1 cellular context compared by ENCODE assay signal in the genomic region with DNA sequence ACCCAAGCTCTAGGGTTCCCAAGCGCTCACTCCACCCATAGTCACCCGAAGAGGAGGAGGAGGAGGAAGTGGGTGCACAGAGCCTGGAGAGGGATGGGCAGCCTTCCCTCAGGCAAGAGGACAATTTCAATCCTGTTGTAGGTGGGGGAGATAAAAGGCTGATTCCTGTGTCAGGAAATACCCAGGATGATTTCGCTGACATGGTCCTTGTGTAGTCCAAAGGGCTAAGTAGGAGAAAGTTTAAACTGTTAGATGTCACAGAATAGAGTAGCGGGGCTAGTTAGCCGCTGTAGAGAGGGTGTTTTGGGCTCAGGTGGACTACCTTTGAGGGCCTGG.
TF ChIP-seq lines count a peak whose summit lies in the region.

No MANE protein-coding gene starts in this region.

TF ChIP-seq in HepG2, 621 proteins besides CTCF, POLR2A, EP300 and RAD21 (continued from another document and continues in another):
- TF ChIP-seq, protein P1, sequence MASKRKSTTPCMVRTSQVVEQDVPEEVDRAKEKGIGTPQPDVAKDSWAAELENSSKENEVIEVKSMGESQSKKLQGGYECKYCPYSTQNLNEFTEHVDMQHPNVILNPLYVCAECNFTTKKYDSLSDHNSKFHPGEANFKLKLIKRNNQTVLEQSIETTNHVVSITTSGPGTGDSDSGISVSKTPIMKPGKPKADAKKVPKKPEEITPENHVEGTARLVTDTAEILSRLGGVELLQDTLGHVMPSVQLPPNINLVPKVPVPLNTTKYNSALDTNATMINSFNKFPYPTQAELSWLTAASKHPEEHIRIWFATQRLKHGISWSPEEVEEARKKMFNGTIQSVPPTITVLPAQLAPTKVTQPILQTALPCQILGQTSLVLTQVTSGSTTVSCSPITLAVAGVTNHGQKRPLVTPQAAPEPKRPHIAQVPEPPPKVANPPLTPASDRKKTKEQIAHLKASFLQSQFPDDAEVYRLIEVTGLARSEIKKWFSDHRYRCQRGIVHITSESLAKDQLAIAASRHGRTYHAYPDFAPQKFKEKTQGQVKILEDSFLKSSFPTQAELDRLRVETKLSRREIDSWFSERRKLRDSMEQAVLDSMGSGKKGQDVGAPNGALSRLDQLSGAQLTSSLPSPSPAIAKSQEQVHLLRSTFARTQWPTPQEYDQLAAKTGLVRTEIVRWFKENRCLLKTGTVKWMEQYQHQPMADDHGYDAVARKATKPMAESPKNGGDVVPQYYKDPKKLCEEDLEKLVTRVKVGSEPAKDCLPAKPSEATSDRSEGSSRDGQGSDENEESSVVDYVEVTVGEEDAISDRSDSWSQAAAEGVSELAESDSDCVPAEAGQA (IDR thresholded peaks at IDR 0.05; ENCODE audit: low read depth), result no peak
- TF ChIP-seq, protein P1 (CRISPR knock-in tag; IDR thresholded peaks at IDR 0.05; ENCODE audit: borderline replicate concordance), result no peak
- TF ChIP-seq ASH2L (IDR thresholded peaks at IDR 0.05; ENCODE audit: insufficient read length, low read depth, low read length) (no peak), ZNF776 (CRISPR knock-in tag; IDR thresholded peaks at IDR 0.05) (no peak), HMG20B (CRISPR knock-in tag; conservative IDR thresholded peaks at IDR 0.05) (no peak), TRIM24 (CRISPR knock-in tag; IDR thresholded peaks at IDR 0.05) (no peak), ZNF607 (CRISPR knock-in tag; IDR thresholded peaks at IDR 0.05; ENCODE audit: borderline replicate concordance) (0 out of 2 replicates have a peak, but pooled peaks have one; percentile 31), FOXO1 (CRISPR knock-in tag; IDR thresholded peaks at IDR 0.05) (no peak), GPN1 (CRISPR knock-in tag; IDR thresholded peaks at IDR 0.05; ENCODE audit: borderline replicate concordance) (no peak), XRCC5 (optimal IDR thresholded peaks at IDR 0.05; ENCODE audit: low read length) (no peak), RXRB (CRISPR knock-in tag; IDR thresholded peaks at IDR 0.05; ENCODE audit: borderline replicate concordance) (peak; percentile 72; the same call in 1 of the 2 replicates), ZBTB38 (CRISPR knock-in tag; IDR thresholded peaks at IDR 0.05) (peak; percentile 34; the same call in 1 of the 2 replicates)
- TF ChIP-seq, protein P2, sequence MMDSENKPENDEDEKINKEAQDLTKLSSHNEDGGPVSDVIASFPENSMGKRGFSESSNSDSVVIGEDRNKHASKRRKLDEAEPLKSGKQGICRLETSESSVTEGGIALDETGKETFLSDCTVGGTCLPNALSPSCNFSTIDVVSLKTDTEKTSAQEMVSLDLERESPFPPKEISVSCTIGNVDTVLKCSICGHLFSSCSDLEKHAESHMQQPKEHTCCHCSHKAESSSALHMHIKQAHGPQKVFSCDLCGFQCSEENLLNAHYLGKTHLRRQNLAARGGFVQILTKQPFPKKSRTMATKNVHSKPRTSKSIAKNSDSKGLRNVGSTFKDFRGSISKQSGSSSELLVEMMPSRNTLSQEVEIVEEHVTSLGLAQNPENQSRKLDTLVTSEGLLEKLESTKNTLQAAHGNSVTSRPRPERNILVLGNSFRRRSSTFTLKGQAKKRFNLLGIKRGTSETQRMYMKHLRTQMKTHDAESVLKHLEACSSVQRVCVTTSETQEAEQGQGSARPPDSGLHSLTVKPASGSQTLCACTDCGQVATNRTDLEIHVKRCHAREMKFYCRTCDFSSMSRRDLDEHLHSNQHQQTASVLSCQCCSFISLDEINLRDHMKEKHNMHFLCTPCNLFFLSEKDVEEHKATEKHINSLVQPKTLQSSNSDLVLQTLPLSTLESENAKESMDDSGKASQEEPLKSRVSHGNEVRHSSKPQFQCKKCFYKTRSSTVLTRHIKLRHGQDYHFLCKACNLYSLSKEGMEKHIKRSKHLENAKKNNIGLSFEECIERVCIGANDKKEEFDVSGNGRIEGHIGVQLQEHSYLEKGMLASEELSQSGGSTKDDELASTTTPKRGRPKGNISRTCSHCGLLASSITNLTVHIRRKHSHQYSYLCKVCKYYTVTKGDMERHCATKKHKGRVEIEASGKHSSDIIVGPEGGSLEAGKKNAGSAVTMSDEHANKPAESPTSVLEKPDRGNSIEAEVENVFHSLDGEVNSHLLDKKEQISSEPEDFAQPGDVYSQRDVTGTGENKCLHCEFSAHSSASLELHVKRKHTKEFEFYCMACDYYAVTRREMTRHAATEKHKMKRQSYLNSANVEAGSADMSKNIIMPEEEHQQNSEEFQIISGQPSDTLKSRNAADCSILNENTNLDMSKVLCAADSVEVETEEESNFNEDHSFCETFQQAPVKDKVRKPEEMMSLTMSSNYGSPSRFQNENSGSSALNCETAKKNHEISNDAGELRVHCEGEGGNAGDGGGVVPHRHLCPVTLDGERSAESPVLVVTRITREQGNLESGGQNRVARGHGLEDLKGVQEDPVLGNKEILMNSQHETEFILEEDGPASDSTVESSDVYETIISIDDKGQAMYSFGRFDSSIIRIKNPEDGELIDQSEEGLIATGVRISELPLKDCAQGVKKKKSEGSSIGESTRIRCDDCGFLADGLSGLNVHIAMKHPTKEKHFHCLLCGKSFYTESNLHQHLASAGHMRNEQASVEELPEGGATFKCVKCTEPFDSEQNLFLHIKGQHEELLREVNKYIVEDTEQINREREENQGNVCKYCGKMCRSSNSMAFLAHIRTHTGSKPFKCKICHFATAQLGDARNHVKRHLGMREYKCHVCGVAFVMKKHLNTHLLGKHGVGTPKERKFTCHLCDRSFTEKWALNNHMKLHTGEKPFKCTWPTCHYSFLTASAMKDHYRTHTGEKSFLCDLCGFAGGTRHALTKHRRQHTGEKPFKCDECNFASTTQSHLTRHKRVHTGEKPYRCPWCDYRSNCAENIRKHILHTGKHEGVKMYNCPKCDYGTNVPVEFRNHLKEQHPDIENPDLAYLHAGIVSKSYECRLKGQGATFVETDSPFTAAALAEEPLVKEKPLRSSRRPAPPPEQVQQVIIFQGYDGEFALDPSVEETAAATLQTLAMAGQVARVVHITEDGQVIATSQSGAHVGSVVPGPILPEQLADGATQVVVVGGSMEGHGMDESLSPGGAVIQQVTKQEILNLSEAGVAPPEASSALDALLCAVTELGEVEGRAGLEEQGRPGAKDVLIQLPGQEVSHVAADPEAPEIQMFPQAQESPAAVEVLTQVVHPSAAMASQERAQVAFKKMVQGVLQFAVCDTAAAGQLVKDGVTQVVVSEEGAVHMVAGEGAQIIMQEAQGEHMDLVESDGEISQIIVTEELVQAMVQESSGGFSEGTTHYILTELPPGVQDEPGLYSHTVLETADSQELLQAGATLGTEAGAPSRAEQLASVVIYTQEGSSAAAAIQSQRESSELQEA (CRISPR knock-in tag; IDR thresholded peaks at IDR 0.05; ENCODE audit: not compliant biosample characterization), result no peak
- TF ChIP-seq, protein P3, sequence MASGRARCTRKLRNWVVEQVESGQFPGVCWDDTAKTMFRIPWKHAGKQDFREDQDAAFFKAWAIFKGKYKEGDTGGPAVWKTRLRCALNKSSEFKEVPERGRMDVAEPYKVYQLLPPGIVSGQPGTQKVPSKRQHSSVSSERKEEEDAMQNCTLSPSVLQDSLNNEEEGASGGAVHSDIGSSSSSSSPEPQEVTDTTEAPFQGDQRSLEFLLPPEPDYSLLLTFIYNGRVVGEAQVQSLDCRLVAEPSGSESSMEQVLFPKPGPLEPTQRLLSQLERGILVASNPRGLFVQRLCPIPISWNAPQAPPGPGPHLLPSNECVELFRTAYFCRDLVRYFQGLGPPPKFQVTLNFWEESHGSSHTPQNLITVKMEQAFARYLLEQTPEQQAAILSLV (CRISPR knock-in tag; IDR thresholded peaks at IDR 0.05; ENCODE audit: borderline replicate concordance), result no peak
- TF ChIP-seq, protein P4, sequence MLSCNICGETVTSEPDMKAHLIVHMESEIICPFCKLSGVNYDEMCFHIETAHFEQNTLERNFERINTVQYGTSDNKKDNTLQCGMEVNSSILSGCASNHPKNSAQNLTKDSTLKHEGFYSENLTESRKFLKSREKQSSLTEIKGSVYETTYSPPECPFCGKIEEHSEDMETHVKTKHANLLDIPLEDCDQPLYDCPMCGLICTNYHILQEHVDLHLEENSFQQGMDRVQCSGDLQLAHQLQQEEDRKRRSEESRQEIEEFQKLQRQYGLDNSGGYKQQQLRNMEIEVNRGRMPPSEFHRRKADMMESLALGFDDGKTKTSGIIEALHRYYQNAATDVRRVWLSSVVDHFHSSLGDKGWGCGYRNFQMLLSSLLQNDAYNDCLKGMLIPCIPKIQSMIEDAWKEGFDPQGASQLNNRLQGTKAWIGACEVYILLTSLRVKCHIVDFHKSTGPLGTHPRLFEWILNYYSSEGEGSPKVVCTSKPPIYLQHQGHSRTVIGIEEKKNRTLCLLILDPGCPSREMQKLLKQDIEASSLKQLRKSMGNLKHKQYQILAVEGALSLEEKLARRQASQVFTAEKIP (CRISPR knock-in tag; IDR thresholded peaks at IDR 0.05; ENCODE audit: borderline replicate concordance), result no peak
- TF ChIP-seq, protein P5, sequence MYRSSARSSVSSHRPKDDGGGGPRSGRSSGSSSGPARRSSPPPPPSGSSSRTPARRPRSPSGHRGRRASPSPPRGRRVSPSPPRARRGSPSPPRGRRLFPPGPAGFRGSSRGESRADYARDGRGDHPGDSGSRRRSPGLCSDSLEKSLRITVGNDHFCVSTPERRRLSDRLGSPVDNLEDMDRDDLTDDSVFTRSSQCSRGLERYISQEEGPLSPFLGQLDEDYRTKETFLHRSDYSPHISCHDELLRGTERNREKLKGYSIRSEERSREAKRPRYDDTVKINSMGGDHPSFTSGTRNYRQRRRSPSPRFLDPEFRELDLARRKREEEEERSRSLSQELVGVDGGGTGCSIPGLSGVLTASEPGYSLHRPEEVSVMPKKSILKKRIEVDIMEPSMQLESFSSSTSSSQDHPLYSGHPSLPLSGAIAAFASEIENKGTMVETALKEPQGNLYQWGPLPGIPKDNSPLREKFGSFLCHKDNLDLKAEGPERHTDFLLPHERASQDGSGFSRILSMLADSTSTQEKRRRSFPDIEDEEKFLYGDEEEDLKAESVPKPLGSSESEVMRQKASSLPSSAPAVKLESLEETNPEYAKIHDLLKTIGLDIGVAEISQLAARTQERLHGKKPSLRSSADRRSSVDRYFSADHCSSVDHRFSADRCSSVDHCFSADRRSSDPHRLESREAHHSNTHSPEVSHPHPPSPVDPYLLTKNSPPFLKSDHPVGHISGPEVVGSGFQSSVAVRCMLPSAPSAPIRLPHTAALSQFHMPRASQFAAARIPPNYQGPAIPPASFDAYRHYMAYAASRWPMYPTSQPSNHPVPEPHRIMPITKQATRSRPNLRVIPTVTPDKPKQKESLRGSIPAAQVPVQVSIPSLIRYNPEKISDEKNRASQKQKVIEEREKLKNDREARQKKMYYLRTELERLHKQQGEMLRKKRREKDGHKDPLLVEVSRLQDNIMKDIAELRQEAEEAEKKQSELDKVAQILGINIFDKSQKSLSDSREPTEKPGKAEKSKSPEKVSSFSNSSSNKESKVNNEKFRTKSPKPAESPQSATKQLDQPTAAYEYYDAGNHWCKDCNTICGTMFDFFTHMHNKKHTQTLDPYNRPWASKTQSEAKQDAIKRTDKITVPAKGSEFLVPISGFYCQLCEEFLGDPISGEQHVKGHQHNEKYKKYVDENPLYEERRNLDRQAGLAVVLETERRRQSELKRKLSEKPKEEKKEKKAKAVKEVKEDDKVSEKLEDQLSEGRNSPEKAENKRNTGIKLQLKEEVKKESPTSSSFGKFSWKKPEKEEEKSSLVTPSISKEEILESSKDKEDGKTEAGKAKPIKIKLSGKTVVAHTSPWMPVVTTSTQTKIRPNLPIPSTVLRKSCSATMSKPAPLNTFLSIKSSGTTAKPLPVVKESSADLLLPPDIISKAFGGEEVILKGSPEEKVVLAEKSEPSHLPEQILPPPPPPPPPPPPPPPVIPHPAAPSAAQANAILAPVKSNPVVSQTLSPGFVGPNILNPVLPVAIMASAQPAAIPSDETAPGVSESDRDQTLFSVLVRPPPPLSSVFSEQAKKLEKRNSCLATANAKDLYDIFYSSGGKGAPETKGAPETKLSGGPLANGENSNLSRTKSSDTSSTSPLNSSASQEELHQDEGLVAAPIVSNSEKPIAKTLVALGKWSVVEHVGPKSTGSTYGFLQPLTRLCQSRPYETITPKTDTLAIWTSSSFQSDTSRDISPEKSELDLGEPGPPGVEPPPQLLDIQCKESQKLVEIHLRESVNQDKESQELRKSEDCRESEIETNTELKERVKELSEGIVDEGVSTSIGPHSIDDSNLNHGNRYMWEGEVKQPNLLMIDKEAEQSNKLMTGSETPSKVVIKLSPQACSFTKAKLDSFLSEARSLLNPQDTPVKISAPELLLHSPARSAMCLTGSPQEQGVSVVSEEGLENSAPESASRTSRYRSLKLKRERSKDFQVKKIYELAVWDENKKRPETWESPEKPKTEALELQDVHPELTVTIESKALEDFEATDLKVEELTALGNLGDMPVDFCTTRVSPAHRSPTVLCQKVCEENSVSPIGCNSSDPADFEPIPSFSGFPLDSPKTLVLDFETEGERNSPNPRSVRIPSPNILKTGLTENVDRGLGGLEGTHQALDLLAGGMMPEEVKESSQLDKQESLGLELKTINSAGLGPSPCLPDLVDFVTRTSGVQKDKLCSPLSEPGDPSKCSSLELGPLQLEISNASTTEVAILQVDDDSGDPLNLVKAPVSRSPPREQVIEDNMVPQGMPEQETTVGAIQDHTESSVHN (CRISPR knock-in tag; IDR thresholded peaks at IDR 0.05), result no peak
- TF ChIP-seq, protein P6, sequence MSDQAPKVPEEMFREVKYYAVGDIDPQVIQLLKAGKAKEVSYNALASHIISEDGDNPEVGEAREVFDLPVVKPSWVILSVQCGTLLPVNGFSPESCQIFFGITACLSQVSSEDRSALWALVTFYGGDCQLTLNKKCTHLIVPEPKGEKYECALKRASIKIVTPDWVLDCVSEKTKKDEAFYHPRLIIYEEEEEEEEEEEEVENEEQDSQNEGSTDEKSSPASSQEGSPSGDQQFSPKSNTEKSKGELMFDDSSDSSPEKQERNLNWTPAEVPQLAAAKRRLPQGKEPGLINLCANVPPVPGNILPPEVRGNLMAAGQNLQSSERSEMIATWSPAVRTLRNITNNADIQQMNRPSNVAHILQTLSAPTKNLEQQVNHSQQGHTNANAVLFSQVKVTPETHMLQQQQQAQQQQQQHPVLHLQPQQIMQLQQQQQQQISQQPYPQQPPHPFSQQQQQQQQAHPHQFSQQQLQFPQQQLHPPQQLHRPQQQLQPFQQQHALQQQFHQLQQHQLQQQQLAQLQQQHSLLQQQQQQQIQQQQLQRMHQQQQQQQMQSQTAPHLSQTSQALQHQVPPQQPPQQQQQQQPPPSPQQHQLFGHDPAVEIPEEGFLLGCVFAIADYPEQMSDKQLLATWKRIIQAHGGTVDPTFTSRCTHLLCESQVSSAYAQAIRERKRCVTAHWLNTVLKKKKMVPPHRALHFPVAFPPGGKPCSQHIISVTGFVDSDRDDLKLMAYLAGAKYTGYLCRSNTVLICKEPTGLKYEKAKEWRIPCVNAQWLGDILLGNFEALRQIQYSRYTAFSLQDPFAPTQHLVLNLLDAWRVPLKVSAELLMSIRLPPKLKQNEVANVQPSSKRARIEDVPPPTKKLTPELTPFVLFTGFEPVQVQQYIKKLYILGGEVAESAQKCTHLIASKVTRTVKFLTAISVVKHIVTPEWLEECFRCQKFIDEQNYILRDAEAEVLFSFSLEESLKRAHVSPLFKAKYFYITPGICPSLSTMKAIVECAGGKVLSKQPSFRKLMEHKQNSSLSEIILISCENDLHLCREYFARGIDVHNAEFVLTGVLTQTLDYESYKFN (CRISPR knock-in tag; conservative IDR thresholded peaks at IDR 0.05), result peak; percentile 50
